Comparison of ENCODE assay signal across 29 cellular contexts in genomic region chr18:36378194-36378593, GRCh38.
DNase-seq lines count a peak whose midpoint lies in the region; ATAC-seq and TF ChIP-seq lines count a peak whose summit lies in the region.
"Had no signal": no experiment of that assay in that cellular context is flagged by ENCODE, and none has a peak within 500 bp of the region (broad histone marks: within the 10 kb centered on the region; RNA-seq: fewer than 3 reads in every experiment).

No MANE protein-coding gene starts in this region.

- H3K27me3 Mint-ChIP-seq in glutamatergic neuron (ENCODE audit: unreplicated experiment): no peaks in the 10 kb centered on the region
- H3K27me3 Mint-ChIP-seq in activated T-cell treated with anti-CD3 and anti-CD28 coated beads, Interleukin-2, amount 50 U/mL, for 4 hours (ENCODE audit: low read depth): peaks cover 20% of the 10 kb centered on the region

- no peak for TF ChIP-seq POLR2A in erythroblast (IDR thresholded peaks at IDR 0.05; ENCODE audit: low read length)

- no peak overlapping the region for H3K27ac Mint-ChIP-seq in glutamatergic neuron (ENCODE audit: unreplicated experiment)
- H3K27ac Mint-ChIP-seq: activated CD4-positive, alpha-beta memory T cell treated with anti-CD3 and anti-CD28 coated beads, Interleukin-2, amount 10 ng/mL, durations not matched to agents 7 days and 5 days; activated T-helper 2 cell treated with anti-CD3 and anti-CD28 coated beads, Interferon-gamma antibody, Interleukin-2, Interleukin-4, amounts not matched to agents 10 μg/mL and 5 μg/mL and 100 μg/mL, durations not matched to agents 14 hours and 24 hours and 36 hours; CD4-positive, alpha-beta memory T cell; stimulated activated naive CD8-positive, alpha-beta T cell treated with anti-CD3 and anti-CD28 coated beads, Interleukin-15, Interleukin-2, amounts not matched to agents 100 ng/mL and 50 ng/mL, for 24 hours; T-helper 17 cell had no signal

- peak overlapping the region; percentile 69 for H3K4me3 Mint-ChIP-seq in glutamatergic neuron (ENCODE audit: unreplicated experiment)
- no peak overlapping the region for H3K4me3 Mint-ChIP-seq in activated T-cell treated with anti-CD3 and anti-CD28 coated beads, Interleukin-2, amount 50 U/mL, for 4 hours
- H3K4me3 Mint-ChIP-seq: activated CD4-positive, alpha-beta memory T cell treated with anti-CD3 and anti-CD28 coated beads, Interleukin-2, amount 10 ng/mL, durations not matched to agents 7 days and 5 days; CD4-positive, alpha-beta memory T cell; stimulated activated naive CD8-positive, alpha-beta T cell treated with anti-CD3 and anti-CD28 coated beads, Interleukin-15, Interleukin-2, amounts not matched to agents 100 ng/mL and 50 ng/mL, for 24 hours; T-helper 17 cell had no signal

- H3K4me3 ChIP-seq in left ventricle myocardium inferior (no peak overlapping the region), HAP-1 (no peak overlapping the region)
- H3K4me3 ChIP-seq: body of pancreas, SK-N-MC, thoracic aorta, uterus had no signal

- ATAC-seq in activated T-cell treated with anti-CD3 and anti-CD28 coated beads, Interleukin-2, amount 50 U/mL, for 4 hours: no peak
- ATAC-seq: body of pancreas, T-helper 17 cell had no signal

- TF ChIP-seq CTCF in left ventricle myocardium inferior (IDR thresholded peaks at IDR 0.05; ENCODE audit: borderline replicate concordance) (no peak), glutamatergic neuron (IDR thresholded peaks at IDR 0.05; ENCODE audit: partially characterized antibody, unreplicated experiment) (no peak)

- H3K27ac ChIP-seq in left ventricle myocardium inferior (replicated peaks): peak overlapping the region; percentile 90
- H3K27ac ChIP-seq: body of pancreas, parathyroid adenoma, RWPE1, SK-N-MC, thoracic aorta, uterus had no signal

- H3K36me3 ChIP-seq in left ventricle myocardium inferior (no peaks in the 10 kb centered on the region), HAP-1 (replicated peaks) (no peaks in the 10 kb centered on the region; the same call in 1 of the 2 replicates)
- H3K36me3 ChIP-seq: thoracic aorta, uterus had no signal

- intact Hi-C loops in left ventricle myocardium inferior (cut with micrococcal nuclease) (no loop called here), cardiac septum (cut with DNase I) (no loop called here)

- no peaks in the 10 kb centered on the region for H3K9me3 ChIP-seq in left ventricle myocardium inferior (replicated peaks)
- H3K9me3 ChIP-seq in HAP-1: no peaks in the 10 kb centered on the region
- H3K9me3 ChIP-seq: body of pancreas, thoracic aorta, uterus had no signal

- no peaks in the 10 kb centered on the region for H3K36me3 Mint-ChIP-seq in glutamatergic neuron (ENCODE audit: unreplicated experiment)
- H3K36me3 Mint-ChIP-seq in activated T-cell treated with anti-CD3 and anti-CD28 coated beads, Interleukin-2, amount 50 U/mL, for 4 hours (ENCODE audit: insufficient read depth): no peaks in the 10 kb centered on the region
- H3K36me3 Mint-ChIP-seq: CD4-positive, alpha-beta memory T cell had no signal

- H3K4me1 ChIP-seq in left ventricle myocardium inferior (peaks cover 89% of the 10 kb centered on the region), HAP-1 (no peaks in the 10 kb centered on the region)
- H3K4me1 ChIP-seq: body of pancreas, parathyroid adenoma, uterus had no signal

- in situ Hi-C loops in HAP-1 (cut with MboI; ENCODE audit: low sequenced_read_pairs): no loop called here

- peaks cover 2% of the 10 kb centered on the region for H3K9me3 Mint-ChIP-seq in glutamatergic neuron (ENCODE audit: unreplicated experiment)
- H3K9me3 Mint-ChIP-seq in activated T-cell treated with anti-CD3 and anti-CD28 coated beads, Interleukin-2, amount 50 U/mL, for 4 hours: no peaks in the 10 kb centered on the region
- H3K9me3 Mint-ChIP-seq: activated CD4-positive, alpha-beta memory T cell treated with anti-CD3 and anti-CD28 coated beads, Interleukin-2, amount 10 ng/mL, durations not matched to agents 7 days and 5 days; activated T-helper 2 cell treated with anti-CD3 and anti-CD28 coated beads, Interferon-gamma antibody, Interleukin-2, Interleukin-4, amounts not matched to agents 10 μg/mL and 5 μg/mL and 100 μg/mL, durations not matched to agents 14 hours and 24 hours and 36 hours; CD4-positive, alpha-beta memory T cell; stimulated activated naive CD8-positive, alpha-beta T cell treated with anti-CD3 and anti-CD28 coated beads, Interleukin-15, Interleukin-2, amounts not matched to agents 100 ng/mL and 50 ng/mL, for 24 hours had no signal

- H3K4me1 Mint-ChIP-seq in glutamatergic neuron (ENCODE audit: low read depth, unreplicated experiment): peaks cover 19% of the 10 kb centered on the region
- no peaks in the 10 kb centered on the region for H3K4me1 Mint-ChIP-seq in activated T-cell treated with anti-CD3 and anti-CD28 coated beads, Interleukin-2, amount 50 U/mL, for 4 hours (ENCODE audit: low read depth)
- H3K4me1 Mint-ChIP-seq: activated CD4-positive, alpha-beta memory T cell treated with anti-CD3 and anti-CD28 coated beads, Interleukin-2, amount 10 ng/mL, durations not matched to agents 7 days and 5 days had no signal

- DNase-seq in left ventricle myocardium inferior: no peak
- no peak for DNase-seq in cardiac septum (ENCODE audit: low spot score)
- peak; percentile 29 for DNase-seq in NCI-H69 (lab: John Stamatoyannopoulos, UW)
- no peak for DNase-seq in glutamatergic neuron
- no peak for DNase-seq in UCSD-AML1 (lab: John Stamatoyannopoulos, UW; ENCODE audit: unreplicated experiment)
- DNase-seq in activated T-cell treated with anti-CD3 and anti-CD28 coated beads, Interleukin-2, amount 50 U/mL, for 4 hours: no peak
- no peak for DNase-seq in erythroblast (lab: John Stamatoyannopoulos, UW)
- DNase-seq in HAP-1 (ENCODE audit: low spot score in 2 of 2): no peak
- DNase-seq: activated CD4-positive, alpha-beta memory T cell treated with anti-CD3 and anti-CD28 coated beads, Interleukin-2, amount 10 ng/mL, durations not matched to agents 7 days and 5 days; activated CD4-positive, alpha-beta T cell treated with anti-CD3 and anti-CD28 coated beads for 1 hour; activated naive CD4-positive, alpha-beta T cell treated with anti-CD3 and anti-CD28 coated beads, Interleukin-2, amount 50 U/mL, for 16 hours; body of pancreas; CD4-positive, alpha-beta memory T cell; cerebellar nuclear complex; GDM1; IMR-90; kidney glomerular epithelial cell; mammary epithelial cell; NCI-H1436 treated with DMSO at 0.1 percent for 48 hours; retina; stimulated activated CD8-positive, alpha-beta memory T cell treated with anti-CD3 and anti-CD28 coated beads, Interleukin-4, amount 100 ng/mL, for 48 hours; T-helper 17 cell; uterus had no signal

- H3K27me3 ChIP-seq in left ventricle myocardium inferior (ENCODE audit: low read depth) (no peaks in the 10 kb centered on the region), HAP-1 (ENCODE audit: low read depth) (no peaks in the 10 kb centered on the region)
- H3K27me3 ChIP-seq: body of pancreas, uterus had no signal
